Comparison of ENCODE assay signal across 8 cellular contexts in genomic region chrX:134460861-134461218, GRCh38. TPM values are rescaled to one million over a fixed set of nuclear protein-coding genes. Genes with fewer than 3 reads are reported as not detected.
A peak's percentile ranks its signal among the peaks of the same experiment; 100 is the strongest.
DNase-seq lines count a peak whose midpoint lies in the region; ATAC-seq and TF ChIP-seq lines count a peak whose summit lies in the region.

No MANE protein-coding gene starts in this region.

- H3K36me3 ChIP-seq in HUES6 (ENCODE audit: control insufficient read depth, insufficient read depth, low read length) (peaks cover 6% of the 10 kb centered on the region), upper lobe of left lung (no peaks in the 10 kb centered on the region)

- H3K27ac ChIP-seq in HUES6 (ENCODE audit: low read depth, low read length) = no peak overlapping the region
- H3K27ac ChIP-seq in upper lobe of left lung = peak overlapping the region in 1 of 4 donors; percentile 87

- no peak for TF ChIP-seq POLR2A in upper lobe of left lung (IDR thresholded peaks at IDR 0.05)

- H3K4me1 ChIP-seq in HUES6 (ENCODE audit: control insufficient read depth, insufficient read depth, low read length) (peaks cover 17% of the 10 kb centered on the region; the same call in 1 of the 2 replicates), upper lobe of left lung (peaks cover 0 to 4% (median 2%) of the 10 kb centered on the region in 4 donors)

- no peak for TF ChIP-seq CTCF in upper lobe of left lung (IDR thresholded peaks at IDR 0.05)

- ATAC-seq in upper lobe of left lung (ENCODE audit: low FRiP score in 2 of 2) = peak in 1 of 2 donors; percentile 9
- no peak for ATAC-seq in HG02763 (IDR thresholded peaks at IDR 0.05; ENCODE audit: unreplicated experiment)

- H3K4me3 ChIP-seq in HUES6 (ENCODE audit: low read depth, low read length) (peak overlapping the region; percentile 55), upper lobe of left lung (peak overlapping the region; percentile 44 to 77 (median 69))

- no peaks in the 10 kb centered on the region for H3K9me3 ChIP-seq in HUES6 (ENCODE audit: control insufficient read depth, insufficient read depth, low read depth, low read length)
- H3K9me3 ChIP-seq in upper lobe of left lung = no peaks in the 10 kb centered on the region

- H3K9ac ChIP-seq in HUES6 (ENCODE audit: low read length) = peak overlapping the region; percentile 82

- 3 to 40% methylated on average over 9 of the region's 9 CpGs for WGBS in upper lobe of left lung, 2 donors

- no peak for TF ChIP-seq EP300 in upper lobe of left lung (IDR thresholded peaks at IDR 0.05)

- peak; percentile 4 for DNase-seq in NCI-H1105 treated with DMSO at 0.1 percent for 48 hours (lab: John Stamatoyannopoulos, UW)
- no peak for DNase-seq in NCI-H1105 (lab: John Stamatoyannopoulos, UW)
- DNase-seq in amniotic epithelial cell (ENCODE audit: low read depth) = peak; percentile 11
- DNase-seq in left kidney (ENCODE audit: low read depth, low spot score) = peak; percentile 30
- DNase-seq in upper lobe of left lung = no peak
- no peak for DNase-seq in NOMO-1 treated with dmso at 0.1 percent for 144 hours (lab: John Stamatoyannopoulos, UW; ENCODE audit: unreplicated experiment)

- H3K27me3 ChIP-seq in HUES6 (ENCODE audit: control insufficient read depth, insufficient read depth, low read length) (no peaks in the 10 kb centered on the region), upper lobe of left lung (no peaks in the 10 kb centered on the region)

RNA-seq across cellular contexts. Expression of gene HPRT1, which starts 0.9 kb away (rescaled TPM):
- 10 to 100 TPM in 4 of 6 donors, 1 to 10 TPM in 2; 4.4 to 17.2 (median 14.5) TPM for total RNA-seq in upper lobe of left lung

Comparison
In these comparisons a context has a peak if more than half of its experiments do, and no peak if none do; other contexts are left out.
1. DNase-seq: peak in NCI-H1105 treated with DMSO at 0.1 percent for 48 hours (single experiment), amniotic epithelial cell (single experiment) and left kidney (single experiment); none in NCI-H1105 (single experiment), upper lobe of left lung (0 of 2) and NOMO-1 treated with dmso at 0.1 percent for 144 hours (single experiment).